10 cellular contexts compared by ENCODE assay signal in genomic region chr13:25018729-25019115, GRCh38.
DNase-seq lines count a peak whose midpoint lies in the region; ATAC-seq and TF ChIP-seq lines count a peak whose summit lies in the region.
"Had no signal": no experiment of that assay in that cellular context is flagged by ENCODE, and none has a peak within 500 bp of the region (broad histone marks: within the 10 kb centered on the region; RNA-seq: fewer than 3 reads in every experiment).

No MANE protein-coding gene starts in this region.

- peak overlapping the region; percentile 13 for H3K4me3 ChIP-seq in right cardiac atrium (ENCODE audit: low read length)
- H3K4me3 ChIP-seq in iPS-20b (ENCODE audit: low read length) = peak overlapping the region; percentile 54; the same call in 1 of the 2 replicates

- H3K4me1 ChIP-seq in right cardiac atrium (ENCODE audit: control insufficient read depth, insufficient read depth, low read length) (no peaks in the 10 kb centered on the region), iPS-20b (ENCODE audit: insufficient read depth, low read length) (no peaks in the 10 kb centered on the region)

- 8% methylated on average over 24 of the region's 24 CpGs for WGBS in right cardiac atrium

- H3K27me3 Mint-ChIP-seq in type B pancreatic cell = peaks cover 75% of the 10 kb centered on the region

- H3K9me3 ChIP-seq in right cardiac atrium (ENCODE audit: control insufficient read depth, low read length) = no peaks in the 10 kb centered on the region
- no peaks in the 10 kb centered on the region for H3K9me3 ChIP-seq in iPS-20b (ENCODE audit: insufficient read depth, low read depth, low read length)

- intact Hi-C loops in right cardiac atrium (cut with DNase I) (no loop called here), Right ventricle myocardium superior (cut with DNase I) (no loop called here)

- H3K4me1 Mint-ChIP-seq in type B pancreatic cell (ENCODE audit: unreplicated experiment) = no peaks in the 10 kb centered on the region

- peak; percentile 33 for TF ChIP-seq CTCF in VCaP (conservative IDR thresholded peaks at IDR 0.05)
- peak; percentile 47 for TF ChIP-seq CTCF in type B pancreatic cell (conservative IDR thresholded peaks at IDR 0.05)

- no peak overlapping the region for H3K27ac ChIP-seq in right cardiac atrium (ENCODE audit: low read length)
- H3K27ac ChIP-seq in VCaP = peak overlapping the region; percentile 33
- H3K27ac ChIP-seq in iPS-20b (ENCODE audit: low read length) = no peak overlapping the region

- H3K36me3 ChIP-seq in iPS-20b (ENCODE audit: insufficient read depth, low read depth, low read length) = no peaks in the 10 kb centered on the region

- H3K9ac ChIP-seq in iPS-20b (ENCODE audit: low read depth, low read length) = no peak overlapping the region

- peaks cover 4% of the 10 kb centered on the region for H3K36me3 Mint-ChIP-seq in type B pancreatic cell

- no peak overlapping the region for H3K4me3 Mint-ChIP-seq in type B pancreatic cell

- H3K27ac Mint-ChIP-seq in type B pancreatic cell = no peak overlapping the region

- no peak for DNase-seq in right cardiac atrium
- DNase-seq in Right ventricle myocardium superior = no peak
- DNase-seq in type B pancreatic cell (ENCODE audit: extremely low spot score, unreplicated experiment) = no peak
- DNase-seq in NCI-H1436 (lab: John Stamatoyannopoulos, UW) = no peak
- DNase-seq in cerebellar cortex (ENCODE audit: low spot score) = no peak
- DNase-seq: activated effector memory CD4-positive, alpha-beta T cell treated with Interleukin-2 at 50 U/mL for 16 hours; NCI-H1048 had no signal

- ATAC-seq in right cardiac atrium = no peak
- no peak for ATAC-seq in Right ventricle myocardium superior (ENCODE audit: poor library complexity)
- ATAC-seq in GM19463 (IDR thresholded peaks at IDR 0.05; ENCODE audit: unreplicated experiment) = no peak

- H3K27me3 ChIP-seq in right cardiac atrium (ENCODE audit: control insufficient read depth, insufficient read depth) = peaks cover 3% of the 10 kb centered on the region
- H3K27me3 ChIP-seq in iPS-20b (ENCODE audit: insufficient read depth, low read length) = peaks cover 43% of the 10 kb centered on the region

- H3K9me3 Mint-ChIP-seq in type B pancreatic cell = no peaks in the 10 kb centered on the region
